In genomic region chr11:46414466-46414796, GRCh38 we compare ENCODE assay signal across 23 cellular contexts. TPM values are rescaled to one million over a fixed set of nuclear protein-coding genes. Genes with fewer than 3 reads are reported as not detected.
DNase-seq lines count a peak whose midpoint lies in the region; ATAC-seq and TF ChIP-seq lines count a peak whose summit lies in the region.
"Had no signal": no experiment of that assay in that cellular context is flagged by ENCODE, and none has a peak within 500 bp of the region (broad histone marks: within the 10 kb centered on the region; RNA-seq: fewer than 3 reads in every experiment).

No MANE protein-coding gene starts in this region.

- H3K27ac ChIP-seq in upper lobe of right lung: no peak overlapping the region
- H3K27ac ChIP-seq: brain microvascular endothelial cell, GM23248, hepatocyte, pancreas, uterus had no signal

- intact Hi-C loops in activated CD8-positive, alpha-beta T cell treated with anti-CD3 and anti-CD28 coated beads for 36 hours (cut with micrococcal nuclease): no loop called here
- intact Hi-C loops in upper lobe of right lung (cut with DNase I): no loop called here

- H3K9me3 Mint-ChIP-seq in stimulated activated naive CD8-positive, alpha-beta T cell treated with anti-CD3 and anti-CD28 coated beads, Interleukin-15, amount 100 ng/mL, for 72 hours: no peaks in the 10 kb centered on the region
- H3K9me3 Mint-ChIP-seq in activated CD8-positive, alpha-beta T cell treated with anti-CD3 and anti-CD28 coated beads for 36 hours: no peaks in the 10 kb centered on the region

- H3K36me3 Mint-ChIP-seq in activated CD8-positive, alpha-beta T cell treated with anti-CD3 and anti-CD28 coated beads for 36 hours (ENCODE audit: low read depth): peaks cover 32% of the 10 kb centered on the region

- CTCF ChIA-PET in activated CD8-positive, alpha-beta T cell treated with anti-CD3 and anti-CD28 coated beads for 36 hours (lab: Charles Lee): interaction anchor here (0.7 to 1.3 kb wide), 2 partner anchors 9 to 115 kb away, joined by 4 to 5 read pairs; no protein-coding TSS in a partner anchor

- no peaks in the 10 kb centered on the region for H3K27me3 ChIP-seq in upper lobe of right lung
- H3K27me3 ChIP-seq: brain microvascular endothelial cell, dorsolateral prefrontal cortex, hepatocyte, pancreas, uterus had no signal

- no peaks in the 10 kb centered on the region for H3K9me3 ChIP-seq in upper lobe of right lung
- H3K9me3 ChIP-seq: pancreas, SK-N-SH, uterus had no signal

- no peaks in the 10 kb centered on the region for H3K4me1 ChIP-seq in upper lobe of right lung
- H3K4me1 ChIP-seq: pancreas, uterus had no signal

- POLR2A ChIA-PET in activated CD8-positive, alpha-beta T cell treated with anti-CD3 and anti-CD28 coated beads for 36 hours (lab: Charles Lee): no interaction called here

- H3K4me3 Mint-ChIP-seq in stimulated activated naive CD8-positive, alpha-beta T cell treated with anti-CD3 and anti-CD28 coated beads, Interleukin-15, amount 100 ng/mL, for 72 hours: peak overlapping the region in 1 of 2 donors; percentile 29
- H3K4me3 Mint-ChIP-seq in activated CD8-positive, alpha-beta T cell treated with anti-CD3 and anti-CD28 coated beads for 36 hours: no peak overlapping the region

- no peak for DNase-seq in stimulated activated naive CD8-positive, alpha-beta T cell treated with anti-CD3 and anti-CD28 coated beads, Interleukin-15, amount 100 ng/mL, for 72 hours
- no peak for DNase-seq in stimulated activated naive CD8-positive, alpha-beta T cell treated with anti-CD3 and anti-CD28 coated beads, Interleukin-15, Interleukin-2, amounts not matched to agents 100 U/mL and 50 U/mL, for 24 hours
- DNase-seq in NCI-H2107 treated with DMSO at 0.1 percent for 48 hours (lab: John Stamatoyannopoulos, UW; ENCODE audit: unreplicated experiment) (peak; percentile 95), upper lobe of right lung (peak; percentile 51), HuH-7 (ENCODE audit: low spot score) (no peak), OCI-M2 (lab: John Stamatoyannopoulos, UW; ENCODE audit: unreplicated experiment) (no peak), NCI-H510A treated with DMSO at 0.1 percent for 48 hours (lab: John Stamatoyannopoulos, UW) (no peak)
- DNase-seq in activated CD8-positive, alpha-beta T cell treated with anti-CD3 and anti-CD28 coated beads for 36 hours: peak; percentile 24
- DNase-seq: activated CD4-positive, alpha-beta T cell treated with anti-CD3 and anti-CD28 coated beads, Interleukin-2, amount 50 U/mL, for 4 hours; activated effector memory CD4-positive, alpha-beta T cell treated with Interleukin-2 at 50 U/mL for 16 hours; brain microvascular endothelial cell; GM23248; IMR-90; NCI-H1048; pancreas; SK-N-SH; stimulated activated naive CD4-positive, alpha-beta T cell treated with Interleukin-2 at 50 U/mL for 16 hours; uterus had no signal

- H3K27ac Mint-ChIP-seq in stimulated activated naive CD8-positive, alpha-beta T cell treated with anti-CD3 and anti-CD28 coated beads, Interleukin-15, amount 100 ng/mL, for 72 hours: peak overlapping the region in 1 of 2 donors; percentile 71
- peak overlapping the region; percentile 41 for H3K27ac Mint-ChIP-seq in activated CD8-positive, alpha-beta T cell treated with anti-CD3 and anti-CD28 coated beads for 36 hours

- peaks cover 33% of the 10 kb centered on the region for H3K4me1 Mint-ChIP-seq in stimulated activated naive CD8-positive, alpha-beta T cell treated with anti-CD3 and anti-CD28 coated beads, Interleukin-15, amount 100 ng/mL, for 72 hours
- H3K4me1 Mint-ChIP-seq in activated CD8-positive, alpha-beta T cell treated with anti-CD3 and anti-CD28 coated beads for 36 hours (ENCODE audit: low read depth): peaks cover 28% of the 10 kb centered on the region

- peaks cover 75% of the 10 kb centered on the region for H3K36me3 ChIP-seq in upper lobe of right lung
- H3K36me3 ChIP-seq: uterus had no signal

- ATAC-seq in stimulated activated naive CD8-positive, alpha-beta T cell treated with anti-CD3 and anti-CD28 coated beads, Interleukin-15, amount 100 ng/mL, for 72 hours: peak; percentile 18
- ATAC-seq in stimulated activated naive CD8-positive, alpha-beta T cell treated with anti-CD3 and anti-CD28 coated beads, Interleukin-15, Interleukin-2, amounts not matched to agents 100 U/mL and 50 U/mL, for 24 hours: no peak
- peak; percentile 61 for ATAC-seq in activated CD8-positive, alpha-beta T cell treated with anti-CD3 and anti-CD28 coated beads for 36 hours
- no peak for ATAC-seq in upper lobe of right lung

- H3K27me3 Mint-ChIP-seq in stimulated activated naive CD8-positive, alpha-beta T cell treated with anti-CD3 and anti-CD28 coated beads, Interleukin-15, amount 100 ng/mL, for 72 hours: no peaks in the 10 kb centered on the region
- H3K27me3 Mint-ChIP-seq in activated CD8-positive, alpha-beta T cell treated with anti-CD3 and anti-CD28 coated beads for 36 hours: no peaks in the 10 kb centered on the region

- no peak overlapping the region for H3K4me3 ChIP-seq in upper lobe of right lung
- H3K4me3 ChIP-seq: dorsolateral prefrontal cortex, GM23248, hepatocyte, pancreas, smooth muscle cell, uterus had no signal

- TF ChIP-seq CTCF in activated CD8-positive, alpha-beta T cell treated with anti-CD3 and anti-CD28 coated beads for 36 hours (IDR thresholded peaks at IDR 0.05): no peak
- no peak for TF ChIP-seq CTCF in upper lobe of right lung (IDR thresholded peaks at IDR 0.05)

RNA-seq across cellular contexts. Expression of gene CHRM4, which starts 22.9 kb away (rescaled TPM):
- not detected for total RNA-seq in activated CD8-positive, alpha-beta T cell treated with anti-CD3 and anti-CD28 coated beads for 36 hours
- total RNA-seq in upper lobe of right lung: 0.35 TPM
- total RNA-seq: fibroblast of lung, GM23248, mucosa of gallbladder had no signal

RNA-seq across cellular contexts. Expression of gene MDK, which starts 33.0 kb away (rescaled TPM):
- total RNA-seq in activated CD8-positive, alpha-beta T cell treated with anti-CD3 and anti-CD28 coated beads for 36 hours: 1 to 10 TPM; 4.2 to 4.9 TPM
- total RNA-seq in upper lobe of right lung: 24.7 TPM

Comparison
In these comparisons a context has a peak if more than half of its experiments do, and no peak if none do; other contexts are left out.
1. ATAC-seq: peak in stimulated activated naive CD8-positive, alpha-beta T cell treated with anti-CD3 and anti-CD28 coated beads, Interleukin-15, amount 100 ng/mL, for 72 hours (single experiment) and activated CD8-positive, alpha-beta T cell treated with anti-CD3 and anti-CD28 coated beads for 36 hours (single experiment); none in stimulated activated naive CD8-positive, alpha-beta T cell treated with anti-CD3 and anti-CD28 coated beads, Interleukin-15, Interleukin-2, amounts not matched to agents 100 U/mL and 50 U/mL, for 24 hours (single experiment) and upper lobe of right lung (single experiment).
2. DNase-seq: peak in NCI-H2107 treated with DMSO at 0.1 percent for 48 hours (single experiment), activated CD8-positive, alpha-beta T cell treated with anti-CD3 and anti-CD28 coated beads for 36 hours (single experiment) and upper lobe of right lung (single experiment); none in stimulated activated naive CD8-positive, alpha-beta T cell treated with anti-CD3 and anti-CD28 coated beads, Interleukin-15, amount 100 ng/mL, for 72 hours (0 of 2), stimulated activated naive CD8-positive, alpha-beta T cell treated with anti-CD3 and anti-CD28 coated beads, Interleukin-15, Interleukin-2, amounts not matched to agents 100 U/mL and 50 U/mL, for 24 hours (single experiment), HuH-7 (single experiment), OCI-M2 (single experiment) and NCI-H510A treated with DMSO at 0.1 percent for 48 hours (single experiment).